8 cellular contexts compared by ENCODE assay signal in genomic region chr12:67067453-67068203, GRCh38.
DNase-seq lines count a peak whose midpoint lies in the region; ATAC-seq and TF ChIP-seq lines count a peak whose summit lies in the region.

No MANE protein-coding gene starts in this region.

- no peak for DNase-seq in SJSA1 (ENCODE audit: low read depth in 1 of 2, low spot score in 2 of 2)
- DNase-seq in foreskin keratinocyte: peak in 1 of 2 donors; percentile 58
- DNase-seq in retinal pigment epithelial cell (ENCODE audit: low read depth): no peak
- DNase-seq in NCI-H128 (lab: John Stamatoyannopoulos, UW; ENCODE audit: unreplicated experiment): no peak
- DNase-seq in MG63: no peak

- peak overlapping the region; percentile 80 for H3K4me3 ChIP-seq in HUES6 (ENCODE audit: low read depth, low read length)
- peak overlapping the region; percentile 49 for H3K4me3 ChIP-seq in SJSA1
- H3K4me3 ChIP-seq in retinal pigment epithelial cell (ENCODE audit: low read length): peak overlapping the region; percentile 67
- H3K4me3 ChIP-seq in MG63: no peak overlapping the region

- no peaks in the 10 kb centered on the region for H3K9me3 ChIP-seq in HUES6 (ENCODE audit: control insufficient read depth, insufficient read depth, low read depth, low read length)
- H3K9me3 ChIP-seq in SJSA1 (replicated peaks): no peaks in the 10 kb centered on the region
- H3K9me3 ChIP-seq in MG63: no peaks in the 10 kb centered on the region

- H3K27me3 ChIP-seq in HUES6 (ENCODE audit: control insufficient read depth, insufficient read depth, low read length): peaks cover 29% of the 10 kb centered on the region
- H3K27me3 ChIP-seq in SJSA1 (replicated peaks): peaks cover 42% of the 10 kb centered on the region
- H3K27me3 ChIP-seq in foreskin keratinocyte: no peaks in the 10 kb centered on the region
- H3K27me3 ChIP-seq in MG63: peaks cover 52% of the 10 kb centered on the region

- ATAC-seq in foreskin keratinocyte (no peak), GM19324 (IDR thresholded peaks at IDR 0.05; ENCODE audit: low FRiP score, unreplicated experiment) (no peak), HG03039 (IDR thresholded peaks at IDR 0.05; ENCODE audit: unreplicated experiment) (no peak)

- peaks cover 17% of the 10 kb centered on the region for H3K4me1 ChIP-seq in HUES6 (ENCODE audit: control insufficient read depth, insufficient read depth, low read length)
- H3K4me1 ChIP-seq in SJSA1 (replicated peaks): peaks cover 10% of the 10 kb centered on the region
- H3K4me1 ChIP-seq in foreskin keratinocyte: peaks cover 8% of the 10 kb centered on the region

- H3K9ac ChIP-seq in HUES6 (ENCODE audit: low read length): no peak overlapping the region

- H3K36me3 ChIP-seq in HUES6 (ENCODE audit: control insufficient read depth, insufficient read depth, low read length): no peaks in the 10 kb centered on the region
- H3K36me3 ChIP-seq in SJSA1: no peaks in the 10 kb centered on the region
- no peaks in the 10 kb centered on the region for H3K36me3 ChIP-seq in MG63

- H3K27ac ChIP-seq in HUES6 (ENCODE audit: low read depth, low read length): no peak overlapping the region
- no peak overlapping the region for H3K27ac ChIP-seq in SJSA1
- H3K27ac ChIP-seq in foreskin keratinocyte: no peak overlapping the region

- TF ChIP-seq CTCF in foreskin keratinocyte (conservative IDR thresholded peaks at IDR 0.05) (peak; percentile 68), retinal pigment epithelial cell (conservative IDR thresholded peaks at IDR 0.05; ENCODE audit: low read depth, low read length) (no peak)
